8 cellular contexts compared by ENCODE assay signal in genomic region chr2:73987948-73988700, GRCh38. TPM values are rescaled to one million over a fixed set of nuclear protein-coding genes. Genes with fewer than 3 reads are reported as not detected.
A peak's percentile ranks its signal among the peaks of the same experiment; 100 is the strongest.
DNase-seq lines count a peak whose midpoint lies in the region; ATAC-seq and TF ChIP-seq lines count a peak whose summit lies in the region.

No MANE protein-coding gene starts in this region.

- peak overlapping the region; percentile 10 for H3K27ac Mint-ChIP-seq in activated naive CD8-positive, alpha-beta T cell

- no peaks in the 10 kb centered on the region for H3K27me3 Mint-ChIP-seq in activated T-cell treated with anti-CD3 and anti-CD28 coated beads, Interleukin-2, amount 50 U/mL, for 4 hours (ENCODE audit: low read depth)
- no peaks in the 10 kb centered on the region for H3K27me3 Mint-ChIP-seq in activated naive CD8-positive, alpha-beta T cell

- TF ChIP-seq EP300 in suprapubic skin (IDR thresholded peaks at IDR 0.05): no peak

- H3K4me3 ChIP-seq in right lobe of liver (peak overlapping the region in 2 of 3 donors; percentile 4 to 27), suprapubic skin (peak overlapping the region; percentile 74)

- 82% methylated on average over 6 of the region's 10 CpGs for WGBS in right lobe of liver (ENCODE audit: insufficient coverage, low coverage, low lambda C conversion rate, missing lambda C conversion rate)
- WGBS in suprapubic skin: 44% methylated on average over 7 of the region's 10 CpGs

- H3K36me3 ChIP-seq in right lobe of liver: no peaks in the 10 kb centered on the region
- H3K36me3 ChIP-seq in suprapubic skin: no peaks in the 10 kb centered on the region

- TF ChIP-seq CTCF in right lobe of liver (IDR thresholded peaks at IDR 0.05) (no peak), suprapubic skin (IDR thresholded peaks at IDR 0.05) (no peak)

- intact Hi-C loops in right lobe of liver (cut with DNase I): no loop called here

- peak overlapping the region; percentile 94 for H3K4me3 Mint-ChIP-seq in activated T-cell treated with anti-CD3 and anti-CD28 coated beads, Interleukin-2, amount 50 U/mL, for 4 hours
- peak overlapping the region; percentile 93 for H3K4me3 Mint-ChIP-seq in activated naive CD8-positive, alpha-beta T cell

- H3K27ac ChIP-seq in right lobe of liver: no peak overlapping the region
- no peak overlapping the region for H3K27ac ChIP-seq in suprapubic skin

- no peak for ATAC-seq in activated T-cell treated with anti-CD3 and anti-CD28 coated beads, Interleukin-2, amount 50 U/mL, for 4 hours
- ATAC-seq in right lobe of liver: no peak
- ATAC-seq in HG02981 (IDR thresholded peaks at IDR 0.05; ENCODE audit: unreplicated experiment): no peak

- H3K4me1 ChIP-seq in right lobe of liver (peaks cover 0 to 30% (median 9%) of the 10 kb centered on the region in 4 donors), suprapubic skin (peaks cover 52% of the 10 kb centered on the region)

- peaks cover 64% of the 10 kb centered on the region for H3K4me1 Mint-ChIP-seq in activated T-cell treated with anti-CD3 and anti-CD28 coated beads, Interleukin-2, amount 50 U/mL, for 4 hours (ENCODE audit: low read depth)
- H3K4me1 Mint-ChIP-seq in activated naive CD8-positive, alpha-beta T cell (ENCODE audit: low read depth): peaks cover 65% of the 10 kb centered on the region

- DNase-seq in activated T-cell treated with anti-CD3 and anti-CD28 coated beads, Interleukin-2, amount 50 U/mL, for 4 hours: no peak
- DNase-seq in activated T-cell treated with anti-CD3 and anti-CD28 coated beads, Interleukin-2, amount 50 U/mL, for 1 hour: no peak
- no peak for DNase-seq in right lobe of liver
- no peak for DNase-seq in suprapubic skin (ENCODE audit: low spot score in 2 of 2)
- no peak for DNase-seq in DMS79 treated with DMSO at 0.1 percent for 48 hours (lab: John Stamatoyannopoulos, UW)
- DNase-seq in inferior parietal cortex (ENCODE audit: extremely low spot score): no peak

- TF ChIP-seq POLR2A in right lobe of liver (IDR thresholded peaks at IDR 0.05) (no peak), suprapubic skin (IDR thresholded peaks at IDR 0.05) (no peak)

- H3K27me3 ChIP-seq in right lobe of liver (no peaks in the 10 kb centered on the region), suprapubic skin (no peaks in the 10 kb centered on the region)

- peaks cover 5% of the 10 kb centered on the region for H3K9me3 Mint-ChIP-seq in activated T-cell treated with anti-CD3 and anti-CD28 coated beads, Interleukin-2, amount 50 U/mL, for 4 hours
- H3K9me3 Mint-ChIP-seq in activated naive CD8-positive, alpha-beta T cell (ENCODE audit: low read depth): peaks cover 3% of the 10 kb centered on the region

- peaks cover 52% of the 10 kb centered on the region for H3K36me3 Mint-ChIP-seq in activated T-cell treated with anti-CD3 and anti-CD28 coated beads, Interleukin-2, amount 50 U/mL, for 4 hours (ENCODE audit: insufficient read depth)
- H3K36me3 Mint-ChIP-seq in activated naive CD8-positive, alpha-beta T cell: peaks cover 29% of the 10 kb centered on the region

- no peaks in the 10 kb centered on the region for H3K9me3 ChIP-seq in right lobe of liver
- no peaks in the 10 kb centered on the region for H3K9me3 ChIP-seq in suprapubic skin

RNA-seq across cellular contexts. Expression of gene TET3, which starts 3.4 kb away (rescaled TPM):
- total RNA-seq in activated T-cell treated with anti-CD3 and anti-CD28 coated beads, Interleukin-2, amount 50 U/mL, for 4 hours: 10 to 100 TPM; 30.8 to 34.0 (median 31.7) TPM
- total RNA-seq in right lobe of liver: 1 to 10 TPM; 3.7 to 6.8 (median 5.1) TPM
- 10 to 100 TPM; 53.6 to 75.3 (median 58.4) TPM for total RNA-seq in suprapubic skin

Comparison
In these comparisons a context has a peak if more than half of its experiments do, and no peak if none do; other contexts are left out.
1. RNA of gene TET3, which starts 3.4 kb away (total RNA-seq): 53.6 to 75.3 TPM in suprapubic skin and 30.8 to 34.0 TPM in activated T-cell treated with anti-CD3 and anti-CD28 coated beads, Interleukin-2, amount 50 U/mL, for 4 hours; 3.7 to 6.8 TPM in right lobe of liver; every median in the first group is over 4 times any median in the second.